Comparison of ENCODE assay signal across 10 cellular contexts in genomic region chr3:15329058-15330005, GRCh38. TPM values are rescaled to one million over a fixed set of nuclear protein-coding genes. Genes with fewer than 3 reads are reported as not detected.
DNase-seq lines count a peak whose midpoint lies in the region; ATAC-seq, FAIRE-seq and TF ChIP-seq lines count a peak whose summit lies in the region.
"Had no signal": no experiment of that assay in that cellular context is flagged by ENCODE, and none has a peak within 500 bp of the region (broad histone marks: within the 10 kb centered on the region; RNA-seq: fewer than 3 reads in every experiment).

No MANE protein-coding gene starts in this region.

- TF ChIP-seq CTCF in ascending aorta (IDR thresholded peaks at IDR 0.05): no peak
- TF ChIP-seq CTCF in lower lobe of right lung (IDR thresholded peaks at IDR 0.05): no peak

- intact Hi-C loops in ascending aorta (cut with DNase I): loop anchor here (2.0 kb wide), 1 partner anchor 37 kb away; no protein-coding TSS in a partner anchor
- intact Hi-C loops in lower lobe of right lung (cut with DNase I): no loop called here

- H3K9me3 ChIP-seq in HUES48 (ENCODE audit: control insufficient read depth, insufficient read depth, low read length): no peaks in the 10 kb centered on the region
- no peaks in the 10 kb centered on the region for H3K9me3 ChIP-seq in ascending aorta
- H3K9me3 ChIP-seq in lower lobe of right lung: no peaks in the 10 kb centered on the region
- H3K9me3 ChIP-seq in subcutaneous abdominal adipose tissue (ENCODE audit: control insufficient read depth in 5 of 5, low read length in 5 of 5): no peaks in the 10 kb centered on the region

- H3K4me3 ChIP-seq in HUES48 (ENCODE audit: low read depth, low read length) (no peak overlapping the region), ascending aorta (peak overlapping the region; percentile 9 to 95), lower lobe of right lung (peak overlapping the region; percentile 99), subcutaneous abdominal adipose tissue (ENCODE audit: low read depth in 1 of 5, low read length in 5 of 5) (peak overlapping the region; percentile 6 to 97 (median 75))

- TF ChIP-seq POLR2A in H54 (IDR thresholded peaks at IDR 0.05; ENCODE audit: low read depth, low read length): no peak

- no peak for FAIRE-seq in H54 (lab: Jason Lieb, UNC)

- no peak for DNase-seq in ascending aorta (ENCODE audit: low spot score in 2 of 2)
- DNase-seq in lower lobe of right lung: no peak
- no peak for DNase-seq in SHP77 treated with DMSO at 0.1 percent for 48 hours (lab: John Stamatoyannopoulos, UW)
- DNase-seq in LoVo (ENCODE audit: low spot score): no peak
- DNase-seq in H54 (ENCODE audit: insufficient read length, low spot score): no peak
- DNase-seq: activated CD4-positive, alpha-beta T cell treated with anti-CD3 and anti-CD28 coated beads, Interleukin-2, amount 50 U/mL, for 1 hour; immature natural killer cell; NCI-H2029 had no signal

- H3K36me3 ChIP-seq in HUES48 (ENCODE audit: control insufficient read depth, insufficient read depth, low read length) (no peaks in the 10 kb centered on the region), ascending aorta (no peaks in the 10 kb centered on the region), lower lobe of right lung (peaks cover 18% of the 10 kb centered on the region), subcutaneous abdominal adipose tissue (ENCODE audit: control insufficient read depth in 5 of 5, insufficient read depth in 5 of 5, low read length in 5 of 5) (peaks cover 2 to 26% (median 10%) of the 10 kb centered on the region in 5 donors)

- no peak overlapping the region for H3K9ac ChIP-seq in HUES48 (ENCODE audit: low read depth, low read length)
- H3K9ac ChIP-seq in subcutaneous abdominal adipose tissue (ENCODE audit: low read length in 5 of 5): peak overlapping the region in 4 of 5 donors; percentile 26 to 87 (median 72)

- peak overlapping the region; percentile 2 for H3K27ac ChIP-seq in HUES48 (ENCODE audit: low read depth, low read length)
- peak overlapping the region; percentile 69 to 94 for H3K27ac ChIP-seq in ascending aorta
- peak overlapping the region; percentile 61 for H3K27ac ChIP-seq in lower lobe of right lung
- H3K27ac ChIP-seq in subcutaneous abdominal adipose tissue (ENCODE audit: low read depth, low read length): peak overlapping the region; percentile 88

- H3K4me1 ChIP-seq in HUES48 (ENCODE audit: control insufficient read depth, insufficient read depth, low read length): peaks cover 38% of the 10 kb centered on the region
- H3K4me1 ChIP-seq in ascending aorta: peaks cover 10 to 34% of the 10 kb centered on the region in 2 donors
- H3K4me1 ChIP-seq in lower lobe of right lung: peaks cover 79% of the 10 kb centered on the region
- peaks cover 31 to 84% (median 76%) of the 10 kb centered on the region in 5 donors for H3K4me1 ChIP-seq in subcutaneous abdominal adipose tissue (ENCODE audit: control insufficient read depth in 5 of 5, insufficient read depth in 5 of 5, low read length in 5 of 5)

- H3K27me3 ChIP-seq in HUES48 (ENCODE audit: control insufficient read depth, insufficient read depth, low read length) (peaks cover 24% of the 10 kb centered on the region), ascending aorta (no peaks in the 10 kb centered on the region), lower lobe of right lung (ENCODE audit: low read depth) (no peaks in the 10 kb centered on the region), subcutaneous abdominal adipose tissue (ENCODE audit: control insufficient read depth in 5 of 5, insufficient read depth in 4 of 5, low read length in 5 of 5) (no peaks in the 10 kb centered on the region)

- no peak for ATAC-seq in lower lobe of right lung

RNA-seq across cellular contexts. Expression of gene SH3BP5, which starts 3.1 kb away (rescaled TPM):
- total RNA-seq in ascending aorta (65.9 TPM), lower lobe of right lung (106 TPM)

Comparison
In these comparisons a context has a peak if more than half of its experiments do, and no peak if none do; other contexts are left out.
1. H3K27ac ChIP-seq: peak in every context shown above with its lines; median percentile 88 in subcutaneous abdominal adipose tissue; 82 in ascending aorta; 61 in lower lobe of right lung; 2 in HUES48.